In the genomic region with DNA sequence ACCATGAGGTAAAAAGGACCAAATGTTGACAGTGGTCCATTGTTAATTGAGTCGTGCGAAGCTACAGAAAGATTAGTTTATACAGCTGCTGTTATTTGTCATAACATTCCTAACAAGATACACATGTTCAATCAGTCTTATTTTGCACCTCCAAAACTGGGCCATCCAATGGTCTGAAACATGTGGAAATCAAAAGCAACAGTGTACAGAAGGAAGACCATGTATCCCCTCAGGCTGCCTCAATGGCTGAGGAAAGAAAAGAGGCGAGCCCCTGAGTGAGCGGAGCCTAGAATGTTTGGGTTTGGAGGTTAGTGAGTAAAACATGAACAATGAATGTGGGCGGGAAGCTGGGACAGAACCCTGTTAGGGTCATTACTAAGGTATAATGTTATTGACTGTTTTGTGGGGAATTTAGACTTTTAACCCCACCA, we compare ENCODE assay signal across 18 cellular contexts. TPM values are rescaled to one million over a fixed set of nuclear protein-coding genes. Genes with fewer than 3 reads are reported as not detected.
DNase-seq lines count a peak whose midpoint lies in the region; ATAC-seq, FAIRE-seq and TF ChIP-seq lines count a peak whose summit lies in the region.
"Had no signal": no experiment of that assay in that cellular context is flagged by ENCODE, and none has a peak within 500 bp of the region (broad histone marks: within the 10 kb centered on the region; RNA-seq: fewer than 3 reads in every experiment).

No MANE protein-coding gene starts in this region.

- peak; percentile 7 for ATAC-seq in left ventricle myocardium superior
- no peak for ATAC-seq in heart right ventricle
- ATAC-seq: upper lobe of right lung had no signal

- H3K79me2 ChIP-seq in astrocyte (ENCODE audit: insufficient read depth, low read length) = peaks cover 80% of the 10 kb centered on the region
- H3K79me2 ChIP-seq: parathyroid adenoma had no signal

- H3K36me3 Mint-ChIP-seq in astrocyte (ENCODE audit: low read depth, unreplicated experiment) = no peaks in the 10 kb centered on the region
- no peaks in the 10 kb centered on the region for H3K36me3 Mint-ChIP-seq in activated T-cell treated with anti-CD3 and anti-CD28 coated beads, Interleukin-2, amount 50 U/mL, for 24 hours (ENCODE audit: low read depth)
- no peaks in the 10 kb centered on the region for H3K36me3 Mint-ChIP-seq in activated CD4-positive, alpha-beta T cell treated with anti-CD3 and anti-CD28 coated beads, Interleukin-2, amount 10 ng/mL, durations not matched to agents 7 days and 5 days (ENCODE audit: low read depth)

- H3K27me3 ChIP-seq in heart right ventricle (no peaks in the 10 kb centered on the region), astrocyte (ENCODE audit: insufficient read depth, low read length) (no peaks in the 10 kb centered on the region)
- H3K27me3 ChIP-seq: adrenal gland, upper lobe of right lung had no signal

- peak overlapping the region; percentile 61 for H3K4me2 ChIP-seq in astrocyte (ENCODE audit: low read length)

- H3K4me1 ChIP-seq in heart right ventricle = peaks cover 17 to 99% (median 90%) of the 10 kb centered on the region in 9 donors
- H3K4me1 ChIP-seq in astrocyte (ENCODE audit: insufficient read depth, low read length) = peaks cover 73% of the 10 kb centered on the region
- H3K4me1 ChIP-seq: parathyroid adenoma had no signal

- CTCF ChIA-PET in activated CD4-positive, alpha-beta T cell treated with anti-CD3 and anti-CD28 coated beads, Interleukin-2, amount 10 ng/mL, durations not matched to agents 7 days and 5 days (lab: Charles Lee) = no interaction called here

- H3K27me3 Mint-ChIP-seq in astrocyte (ENCODE audit: low read depth, unreplicated experiment) = no peaks in the 10 kb centered on the region
- H3K27me3 Mint-ChIP-seq in activated T-cell treated with anti-CD3 and anti-CD28 coated beads, Interleukin-2, amount 50 U/mL, for 24 hours = peaks cover 44% of the 10 kb centered on the region
- peaks cover 10% of the 10 kb centered on the region for H3K27me3 Mint-ChIP-seq in activated CD4-positive, alpha-beta T cell treated with anti-CD3 and anti-CD28 coated beads, Interleukin-2, amount 10 ng/mL, durations not matched to agents 7 days and 5 days

- H3K9me3 Mint-ChIP-seq in astrocyte (ENCODE audit: unreplicated experiment) = no peaks in the 10 kb centered on the region
- no peaks in the 10 kb centered on the region for H3K9me3 Mint-ChIP-seq in activated T-cell treated with anti-CD3 and anti-CD28 coated beads, Interleukin-2, amount 50 U/mL, for 24 hours
- no peaks in the 10 kb centered on the region for H3K9me3 Mint-ChIP-seq in activated CD4-positive, alpha-beta T cell treated with anti-CD3 and anti-CD28 coated beads, Interleukin-2, amount 10 ng/mL, durations not matched to agents 7 days and 5 days

- no peak overlapping the region for H3K4me3 ChIP-seq in heart right ventricle
- no peak overlapping the region for H3K4me3 ChIP-seq in astrocyte (ENCODE audit: insufficient read depth, low read depth, low read length)
- H3K4me3 ChIP-seq: adrenal gland, upper lobe of right lung had no signal

- peak; percentile 80 for FAIRE-seq in astrocyte (lab: Jason Lieb, UNC)
- no peak for FAIRE-seq in urothelium cell line (lab: Jason Lieb, UNC)

- H3K27ac Mint-ChIP-seq in astrocyte (ENCODE audit: unreplicated experiment) = peak overlapping the region; percentile 82
- H3K27ac Mint-ChIP-seq in activated T-cell treated with anti-CD3 and anti-CD28 coated beads, Interleukin-2, amount 50 U/mL, for 24 hours = no peak overlapping the region
- no peak overlapping the region for H3K27ac Mint-ChIP-seq in activated CD4-positive, alpha-beta T cell treated with anti-CD3 and anti-CD28 coated beads, Interleukin-2, amount 10 ng/mL, durations not matched to agents 7 days and 5 days

- POLR2A ChIA-PET in activated CD4-positive, alpha-beta T cell treated with anti-CD3 and anti-CD28 coated beads, Interleukin-2, amount 10 ng/mL, durations not matched to agents 7 days and 5 days (lab: Charles Lee) = no interaction called here

- no peak overlapping the region for H2AFZ ChIP-seq in astrocyte (ENCODE audit: low read depth, low read length)
- H2AFZ ChIP-seq: parathyroid adenoma had no signal

- no peak overlapping the region for H3K4me3 Mint-ChIP-seq in astrocyte (ENCODE audit: unreplicated experiment)
- H3K4me3 Mint-ChIP-seq in activated T-cell treated with anti-CD3 and anti-CD28 coated beads, Interleukin-2, amount 50 U/mL, for 24 hours = no peak overlapping the region
- no peak overlapping the region for H3K4me3 Mint-ChIP-seq in activated CD4-positive, alpha-beta T cell treated with anti-CD3 and anti-CD28 coated beads, Interleukin-2, amount 10 ng/mL, durations not matched to agents 7 days and 5 days

- no peaks in the 10 kb centered on the region for H4K20me1 ChIP-seq in astrocyte (ENCODE audit: insufficient read depth, low read length)

- H3K27ac ChIP-seq in heart right ventricle (peak overlapping the region in 5 of 10 donors; percentile 55 to 84 (median 62)), astrocyte (ENCODE audit: low read depth, low read length) (peak overlapping the region; percentile 81)
- H3K27ac ChIP-seq: adrenal gland, parathyroid adenoma, upper lobe of right lung had no signal

- DNase-seq in left ventricle myocardium superior (no peak), heart right ventricle (no peak), astrocyte (ENCODE audit: low read depth) (peak; percentile 94), foreskin melanocyte (peak; percentile 39), urothelium cell line (ENCODE audit: low spot score) (peak; percentile 16)
- no peak for DNase-seq in activated T-cell treated with anti-CD3 and anti-CD28 coated beads, Interleukin-2, amount 50 U/mL, for 24 hours
- DNase-seq in stimulated activated CD4-positive, alpha-beta T cell treated with anti-CD3 and anti-CD28 coated beads, Interleukin-2, amount 100 ng/mL, for 24 hours = no peak
- no peak for DNase-seq in activated CD4-positive, alpha-beta T cell treated with anti-CD3 and anti-CD28 coated beads, Interleukin-2, amount 10 ng/mL, durations not matched to agents 7 days and 5 days
- DNase-seq: ACHN; adrenal gland; effector CD8-positive, alpha-beta T cell; Kasumi-1; mesendoderm; NCI-H2029 treated with DMSO at 0.1 percent for 48 hours; stimulated activated CD4-positive, alpha-beta T cell treated with anti-CD3 and anti-CD28 coated beads, Interleukin-1b, Interleukin-23, amount 100 ng/mL, for 48 hours; SW 1271; upper lobe of right lung had no signal

- H3K9ac ChIP-seq in astrocyte (ENCODE audit: low read length) = peak overlapping the region; percentile 49
- H3K9ac ChIP-seq: parathyroid adenoma had no signal

- H3K4me1 Mint-ChIP-seq in astrocyte (ENCODE audit: low read depth, unreplicated experiment) = peaks cover 58% of the 10 kb centered on the region
- peaks cover 4% of the 10 kb centered on the region for H3K4me1 Mint-ChIP-seq in activated T-cell treated with anti-CD3 and anti-CD28 coated beads, Interleukin-2, amount 50 U/mL, for 24 hours (ENCODE audit: low read depth)
- H3K4me1 Mint-ChIP-seq in activated CD4-positive, alpha-beta T cell treated with anti-CD3 and anti-CD28 coated beads, Interleukin-2, amount 10 ng/mL, durations not matched to agents 7 days and 5 days = peaks cover 2% of the 10 kb centered on the region

- intact Hi-C loops in left ventricle myocardium superior (cut with micrococcal nuclease) (no loop called here), heart right ventricle (cut with DNase I) (loop anchor here in 1 of 10 donors (5.0 kb wide), 1 partner anchor 34 kb away; a partner anchor contains a TSS)

- 74 to 78% methylated on average over 5 of the region's 5 CpGs for WGBS in heart right ventricle, 2 donors

- H3K9me3 ChIP-seq in heart right ventricle (no peaks in the 10 kb centered on the region), astrocyte (ENCODE audit: insufficient read depth, low read depth, low read length) (no peaks in the 10 kb centered on the region)
- H3K9me3 ChIP-seq: adrenal gland, upper lobe of right lung had no signal

- H3K36me3 ChIP-seq in heart right ventricle (no peaks in the 10 kb centered on the region), astrocyte (ENCODE audit: insufficient read depth, low read length) (no peaks in the 10 kb centered on the region)
- H3K36me3 ChIP-seq: adrenal gland, upper lobe of right lung had no signal

- TF ChIP-seq CTCF in heart right ventricle (IDR thresholded peaks at IDR 0.05) = no peak
- no peak for TF ChIP-seq CTCF in astrocyte (IDR thresholded peaks at IDR 0.05; ENCODE audit: insufficient read depth, low read depth, low read length)

RNA-seq across cellular contexts. Expression of a gene that starts 35.6 kb away (rescaled TPM):
- total RNA-seq in left ventricle myocardium superior (110 TPM), heart right ventricle (100 to 1,000 TPM in 9 of 10 donors, 10 to 100 TPM in 1; 96.8 to 145 (median 126) TPM), astrocyte (8.8 and 9.4 TPM in 2 replicates)
- polyA plus RNA-seq in heart right ventricle = 10 to 100 TPM; 16.7 to 37.2 TPM
- not detected for total RNA-seq in activated CD4-positive, alpha-beta T cell treated with anti-CD3 and anti-CD28 coated beads, Interleukin-2, amount 10 ng/mL, durations not matched to agents 7 days and 5 days

Comparison
In these comparisons a context has a peak if more than half of its experiments do, and no peak if none do; other contexts are left out.
1. DNase-seq: peak in astrocyte (single experiment), foreskin melanocyte (single experiment) and urothelium cell line (single experiment); none in left ventricle myocardium superior (single experiment), heart right ventricle (0 of 2), activated T-cell treated with anti-CD3 and anti-CD28 coated beads, Interleukin-2, amount 50 U/mL, for 24 hours (single experiment), stimulated activated CD4-positive, alpha-beta T cell treated with anti-CD3 and anti-CD28 coated beads, Interleukin-2, amount 100 ng/mL, for 24 hours (0 of 2) and activated CD4-positive, alpha-beta T cell treated with anti-CD3 and anti-CD28 coated beads, Interleukin-2, amount 10 ng/mL, durations not matched to agents 7 days and 5 days (single experiment).